Comparison of ENCODE assay signal across 17 cellular contexts in the genomic region with DNA sequence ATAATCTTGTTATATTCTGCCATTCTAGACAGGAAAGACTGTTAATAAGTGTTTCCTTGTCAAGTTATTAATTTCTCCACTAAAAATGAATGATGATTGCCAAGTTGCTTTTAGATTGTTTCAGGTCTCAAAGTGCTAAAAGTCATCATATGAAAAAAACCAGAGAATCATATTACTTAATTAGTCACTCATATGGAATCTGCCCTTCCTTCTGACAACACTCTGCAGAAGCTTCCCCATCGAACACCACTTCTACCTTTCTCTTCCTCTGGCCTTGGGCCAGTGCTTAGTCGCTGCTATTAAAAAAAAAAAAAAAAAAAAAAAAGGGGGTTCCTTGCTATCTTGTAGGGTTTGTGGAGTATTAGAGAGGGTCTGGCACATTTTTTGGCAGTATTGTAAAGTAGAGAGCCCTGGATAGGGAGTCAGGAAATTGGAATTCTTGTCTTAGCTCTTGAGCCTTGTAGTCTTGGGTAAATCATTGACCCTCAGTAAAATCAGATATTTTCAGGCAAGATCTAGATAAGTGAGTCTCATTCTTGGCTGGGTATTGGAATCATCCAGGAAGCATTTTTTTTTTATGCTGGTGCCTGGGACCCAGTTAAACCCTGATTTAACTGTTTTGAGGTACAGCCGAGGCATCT.
A peak's percentile ranks its signal among the peaks of the same experiment; 100 is the strongest.
DNase-seq lines count a peak whose midpoint lies in the region; ATAC-seq, FAIRE-seq and TF ChIP-seq lines count a peak whose summit lies in the region.
"Had no signal": no experiment of that assay in that cellular context is flagged by ENCODE, and none has a peak within 500 bp of the region (broad histone marks: within the 10 kb centered on the region; RNA-seq: fewer than 3 reads in every experiment).

No MANE protein-coding gene starts in this region.

- no peaks in the 10 kb centered on the region for H3K27me3 Mint-ChIP-seq in Calu3 (ENCODE audit: unreplicated experiment)
- H3K27me3 Mint-ChIP-seq in natural killer cell (ENCODE audit: low read depth in 2 of 2): peaks cover 0 to 6% of the 10 kb centered on the region in 2 donors
- H3K27me3 Mint-ChIP-seq: activated naive CD4-positive, alpha-beta T cell treated with anti-CD3 and anti-CD28 coated beads, Interleukin-2, amount 10 ng/mL, durations not matched to agents 7 days and 5 days had no signal

- H3K36me3 ChIP-seq in bronchial epithelial cell (ENCODE audit: control insufficient read depth, insufficient read depth, low read length): no peaks in the 10 kb centered on the region
- H3K36me3 ChIP-seq in mucosa of descending colon (ENCODE audit: low read depth): no peaks in the 10 kb centered on the region

- H3K4me3 Mint-ChIP-seq in Calu3 (ENCODE audit: low read depth, unreplicated experiment): peak overlapping the region; percentile 53
- H3K4me3 Mint-ChIP-seq in natural killer cell: no peak overlapping the region
- H3K4me3 Mint-ChIP-seq: activated naive CD4-positive, alpha-beta T cell treated with anti-CD3 and anti-CD28 coated beads, Interleukin-2, amount 10 ng/mL, durations not matched to agents 7 days and 5 days; stimulated activated effector memory CD8-positive, alpha-beta T cell treated with anti-CD3 and anti-CD28 coated beads, Interleukin-12 subunit alpha, Interleukin-12 subunit beta, amount 100 ng/mL, for 72 hours; T-helper 1 cell treated with Interleukin-12 subunit alpha and Interleukin-12 subunit beta and Interleukin-4 antibody, amounts not matched to agents 30 μg/mL and 1 μg/mL, for 36 hours had no signal

- H3K9me3 Mint-ChIP-seq in Calu3 (ENCODE audit: low read depth, unreplicated experiment): peaks cover 6% of the 10 kb centered on the region
- peaks cover 0 to 6% of the 10 kb centered on the region in 2 donors for H3K9me3 Mint-ChIP-seq in natural killer cell
- H3K9me3 Mint-ChIP-seq: activated naive CD4-positive, alpha-beta T cell treated with anti-CD3 and anti-CD28 coated beads, Interleukin-2, amount 10 ng/mL, durations not matched to agents 7 days and 5 days; stimulated activated effector memory CD8-positive, alpha-beta T cell treated with anti-CD3 and anti-CD28 coated beads, Interleukin-12 subunit alpha, Interleukin-12 subunit beta, amount 100 ng/mL, for 72 hours; T-helper 1 cell treated with Interleukin-12 subunit alpha and Interleukin-12 subunit beta and Interleukin-4 antibody, amounts not matched to agents 30 μg/mL and 1 μg/mL, for 36 hours had no signal

- H3K4me3 ChIP-seq in bronchial epithelial cell (ENCODE audit: low read depth, low read length) (no peak overlapping the region), mucosa of descending colon (no peak overlapping the region)

- no peaks in the 10 kb centered on the region for H3K4me1 ChIP-seq in mucosa of descending colon (ENCODE audit: low read depth)

- no TSS peak for BruUV-seq in Calu3 (replicated peaks; lab: Mats Ljungman, UMichigan)

- H3K27me3 ChIP-seq in bronchial epithelial cell (ENCODE audit: control insufficient read depth, insufficient read depth, low read length): no peaks in the 10 kb centered on the region

- intact Hi-C loops in Calu3 (cut with micrococcal nuclease; ENCODE audit: unreplicated experiment) (loop anchor here (2.0 kb wide), 2 partner anchors 88 to 128 kb away; no protein-coding TSS in a partner anchor), mucosa of descending colon (cut with DNase I, micrococcal nuclease) (no loop called here), natural killer cell (cut with micrococcal nuclease) (no loop called here)

- H3K36me3 Mint-ChIP-seq in Calu3 (ENCODE audit: insufficient read depth, unreplicated experiment) (peaks cover 20% of the 10 kb centered on the region), natural killer cell (no peaks in the 10 kb centered on the region)
- H3K36me3 Mint-ChIP-seq: activated naive CD4-positive, alpha-beta T cell treated with anti-CD3 and anti-CD28 coated beads, Interleukin-2, amount 10 ng/mL, durations not matched to agents 7 days and 5 days; stimulated activated effector memory CD8-positive, alpha-beta T cell treated with anti-CD3 and anti-CD28 coated beads, Interleukin-12 subunit alpha, Interleukin-12 subunit beta, amount 100 ng/mL, for 72 hours had no signal

- peak; percentile 36 for DNase-seq in Calu3
- peak; percentile 25 for DNase-seq in NCI-H1105 (lab: John Stamatoyannopoulos, UW)
- peak; percentile 91 for DNase-seq in bronchial epithelial cell (ENCODE audit: low read depth)
- no peak for DNase-seq in mucosa of descending colon
- DNase-seq in T-helper 9 cell: no peak
- DNase-seq in natural killer cell: no peak
- DNase-seq in HuH-7 (ENCODE audit: low spot score): no peak
- DNase-seq: activated CD4-positive, alpha-beta T cell treated with anti-CD3 and anti-CD28 coated beads, Interleukin-2, amount 50 U/mL, for 48 hours; activated naive CD4-positive, alpha-beta T cell treated with anti-CD3 and anti-CD28 coated beads, Interleukin-2, amount 10 ng/mL, durations not matched to agents 7 days and 5 days; C1 segment of cervical spinal cord; glutamatergic neuron; GOT3; NCI-H187; posterior cingulate gyrus had no signal

- ATAC-seq in mucosa of descending colon (peak; percentile 70), GM21723 (IDR thresholded peaks at IDR 0.05; ENCODE audit: unreplicated experiment) (no peak), natural killer cell (no peak)
- ATAC-seq: stimulated activated effector memory CD8-positive, alpha-beta T cell treated with anti-CD3 and anti-CD28 coated beads, Interleukin-12 subunit alpha, Interleukin-12 subunit beta, amount 100 ng/mL, for 72 hours had no signal

- H3K27ac Mint-ChIP-seq in Calu3 (ENCODE audit: unreplicated experiment) (peak overlapping the region; percentile 86), natural killer cell (no peak overlapping the region)
- H3K27ac Mint-ChIP-seq: activated naive CD4-positive, alpha-beta T cell treated with anti-CD3 and anti-CD28 coated beads, Interleukin-2, amount 10 ng/mL, durations not matched to agents 7 days and 5 days; stimulated activated effector memory CD8-positive, alpha-beta T cell treated with anti-CD3 and anti-CD28 coated beads, Interleukin-12 subunit alpha, Interleukin-12 subunit beta, amount 100 ng/mL, for 72 hours; T-helper 1 cell treated with Interleukin-12 subunit alpha and Interleukin-12 subunit beta and Interleukin-4 antibody, amounts not matched to agents 30 μg/mL and 1 μg/mL, for 36 hours had no signal

- no peak for FAIRE-seq in bronchial epithelial cell (lab: Jason Lieb, UNC)

- TF ChIP-seq CTCF in Calu3 (IDR thresholded peaks at IDR 0.05; ENCODE audit: unreplicated experiment) (no peak), bronchial epithelial cell (IDR thresholded peaks at IDR 0.05; ENCODE audit: insufficient read depth, low read length, severe bottlenecking) (no peak), mucosa of descending colon (IDR thresholded peaks at IDR 0.05) (no peak), natural killer cell (IDR thresholded peaks at IDR 0.05) (no peak)

- no peaks in the 10 kb centered on the region for H3K9me3 ChIP-seq in mucosa of descending colon

- H3K4me1 Mint-ChIP-seq in Calu3 (ENCODE audit: low read depth, unreplicated experiment) (peaks cover 60% of the 10 kb centered on the region), natural killer cell (no peaks in the 10 kb centered on the region)
- H3K4me1 Mint-ChIP-seq: activated naive CD4-positive, alpha-beta T cell treated with anti-CD3 and anti-CD28 coated beads, Interleukin-2, amount 10 ng/mL, durations not matched to agents 7 days and 5 days; stimulated activated effector memory CD8-positive, alpha-beta T cell treated with anti-CD3 and anti-CD28 coated beads, Interleukin-12 subunit alpha, Interleukin-12 subunit beta, amount 100 ng/mL, for 72 hours had no signal

- CTCF ChIA-PET in Calu3 (lab: Charles Lee): interaction anchor here (0.6 to 1.6 kb wide), 8 partner anchors 11 to 590 kb away, joined by 3 to 6 read pairs (median 4); no protein-coding TSS in a partner anchor

Comparison
In these comparisons a context has a peak if more than half of its experiments do, and no peak if none do; other contexts are left out.
1. DNase-seq: peak in Calu3 (single experiment), NCI-H1105 (single experiment) and bronchial epithelial cell (single experiment); none in mucosa of descending colon (0 of 3), T-helper 9 cell (single experiment), natural killer cell (single experiment) and HuH-7 (single experiment).